Comparison of ENCODE assay signal across 31 cellular contexts in the genomic region with DNA sequence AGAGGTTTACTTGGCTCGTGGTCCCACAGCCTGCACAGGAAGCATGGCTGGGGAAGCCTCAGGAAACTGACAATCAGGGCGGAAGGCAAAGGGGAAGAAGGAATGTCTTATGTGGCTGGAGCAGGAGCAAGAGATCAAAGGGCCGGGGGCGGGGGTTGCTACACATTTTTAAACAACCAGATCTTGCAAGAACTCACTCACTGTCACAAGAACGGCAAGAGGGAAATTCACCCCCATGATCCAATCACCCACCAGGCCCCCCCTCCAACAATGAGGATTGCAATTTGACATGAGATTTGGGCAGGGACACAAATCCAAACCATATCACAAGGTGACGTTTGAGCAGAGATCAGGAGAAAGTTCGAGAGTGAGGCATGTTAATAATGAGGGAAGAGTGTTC.
"Had no signal": no experiment of that assay in that cellular context is flagged by ENCODE, and none has a peak within 500 bp of the region (broad histone marks: within the 10 kb centered on the region; RNA-seq: fewer than 3 reads in every experiment).

No MANE protein-coding gene starts in this region.

- H3K4me1 ChIP-seq: adrenal gland had no signal

- H3K27me3 ChIP-seq: MG63 had no signal

- H3K9me3 ChIP-seq: adrenal gland, MG63 had no signal

- DNase-seq: activated B cell treated with CpG ODN at 0.5 μM for 24 hours; activated CD4-positive, alpha-beta memory T cell treated with anti-CD3 and anti-CD28 coated beads for 36 hours; activated CD4-positive, alpha-beta T cell treated with anti-CD3 and anti-CD28 coated beads for 4 hours; activated CD4-positive, alpha-beta T cell treated with anti-CD3 and anti-CD28 coated beads, Interleukin-2, amount 50 U/mL, for 1 hour; activated CD4-positive, CD25-positive, alpha-beta regulatory T cell treated with anti-CD3 and anti-CD28 coated beads, Interleukin-2, amount 50 U/mL, for 72 hours; activated CD8-positive, alpha-beta memory T cell treated with anti-CD3 and anti-CD28 coated beads, Interleukin-2, amount 50 U/mL, for 4 hours; activated gamma-delta T cell treated with Interleukin-2 at 50 U/mL for 16 hours; activated naive CD4-positive, alpha-beta T cell treated with anti-CD3 and anti-CD28 coated beads for 36 hours; activated T-cell treated with anti-CD3 and anti-CD28 coated beads for 4 hours; activated T-cell treated with anti-CD3 and anti-CD28 coated beads, Interleukin-2, amount 50 U/mL, for 4 hours; adrenal gland; anterior cingulate cortex; caudate nucleus; cerebellar nuclear complex; Karpas-422; MG63; NCI-H1048; NCI-H1105 treated with DMSO at 0.1 percent for 48 hours; NCI-H1436; NCI-H1694; NCI-H1930; NCI-H345; NCI-H510A; NCI-H526; NCI-H748 treated with DMSO at 0.1 percent for 48 hours; NK-92 treated with Interleukin-12 subunit alpha and Interleukin-12 subunit beta, amount 100 ng/mL, for 24 hours; PC-9; Right ventricle myocardium superior; SW 1271; T1000 had no signal

- H3K27ac ChIP-seq: adrenal gland, PC-9 had no signal

- H3K4me3 ChIP-seq: adrenal gland, K562, MG63, PC-9 had no signal

- H3K36me3 ChIP-seq: adrenal gland, MG63 had no signal

- H3K4me2 ChIP-seq: PC-9 had no signal
